In genomic region chr12:26034371-26035142, GRCh38 we compare ENCODE assay signal across 1 cellular context.
TF ChIP-seq lines count a peak whose summit lies in the region.

No MANE protein-coding gene starts in this region.

TF ChIP-seq in SK-N-SH, 30 proteins besides CTCF, POLR2A, EP300 and RAD21 (continued from another document):
- TF ChIP-seq PBX3 (IDR thresholded peaks at IDR 0.05) (peak; percentile 57), MXI1 (IDR thresholded peaks at IDR 0.05; ENCODE audit: low read depth, low read length) (no peak), TCF12 (IDR thresholded peaks at IDR 0.05) (peak; percentile 9; the same call in 1 of the 2 replicates)
TF ChIP-seq in SK-N-SH: peak in this region for 2.
